9 cellular contexts compared by ENCODE assay signal in genomic region chr15:61621146-61621545, GRCh38.
DNase-seq lines count a peak whose midpoint lies in the region; ATAC-seq, FAIRE-seq and TF ChIP-seq lines count a peak whose summit lies in the region.
"Had no signal": no experiment of that assay in that cellular context is flagged by ENCODE, and none has a peak within 500 bp of the region (broad histone marks: within the 10 kb centered on the region; RNA-seq: fewer than 3 reads in every experiment).

No MANE protein-coding gene starts in this region.

- TF ChIP-seq CTCF in glutamatergic neuron (IDR thresholded peaks at IDR 0.05; ENCODE audit: partially characterized antibody, unreplicated experiment) (peak; percentile 53), tibial nerve (IDR thresholded peaks at IDR 0.05) (peak in 3 of 5 experiments; percentile 8 to 34 (median 21))

- no peaks in the 10 kb centered on the region for H3K27me3 ChIP-seq in tibial nerve

- WGBS in tibial nerve, 2 donors, result 0% methylated on average over 2 of the region's 2 CpGs

- DNase-seq in D341Med (ENCODE audit: low spot score) (peak; percentile 81), HTR-8/SVneo (ENCODE audit: insufficient read length, low spot score) (peak; percentile 3), SHP77 (lab: John Stamatoyannopoulos, UW) (peak; percentile 39 to 64), glutamatergic neuron (peak; percentile 64), tibial nerve (ENCODE audit: low spot score in 2 of 2) (no peak)
- DNase-seq: IMR-90 had no signal

- no peak overlapping the region for H3K4me3 Mint-ChIP-seq in glutamatergic neuron (ENCODE audit: unreplicated experiment)

- no peaks in the 10 kb centered on the region for H3K36me3 Mint-ChIP-seq in glutamatergic neuron (ENCODE audit: unreplicated experiment)

- H3K27ac Mint-ChIP-seq in glutamatergic neuron (ENCODE audit: unreplicated experiment), result no peak overlapping the region

- no peak overlapping the region for H3K4me3 ChIP-seq in tibial nerve

- H3K27ac ChIP-seq in tibial nerve, result no peak overlapping the region

- H3K4me1 ChIP-seq in tibial nerve, result no peaks in the 10 kb centered on the region

- H3K27me3 Mint-ChIP-seq in glutamatergic neuron (ENCODE audit: unreplicated experiment), result no peaks in the 10 kb centered on the region

- ATAC-seq in GM18520 (IDR thresholded peaks at IDR 0.05; ENCODE audit: unreplicated experiment) (no peak), GM18907 (IDR thresholded peaks at IDR 0.05; ENCODE audit: unreplicated experiment) (no peak), HG02885 (IDR thresholded peaks at IDR 0.05; ENCODE audit: poor library complexity, unreplicated experiment) (no peak)

- TF ChIP-seq POLR2A in tibial nerve (IDR thresholded peaks at IDR 0.05), result no peak

- peaks cover 15% of the 10 kb centered on the region for H3K4me1 Mint-ChIP-seq in glutamatergic neuron (ENCODE audit: low read depth, unreplicated experiment)

- H3K36me3 ChIP-seq in tibial nerve, result no peaks in the 10 kb centered on the region

- TF ChIP-seq EP300 in tibial nerve (IDR thresholded peaks at IDR 0.05), result no peak

- FAIRE-seq in HTR-8/SVneo (lab: Jason Lieb, UNC), result no peak

- H3K9me3 ChIP-seq in tibial nerve, result peaks cover 0 to 16% (median 6%) of the 10 kb centered on the region in 4 donors

- no peaks in the 10 kb centered on the region for H3K9me3 Mint-ChIP-seq in glutamatergic neuron (ENCODE audit: unreplicated experiment)

Comparison
In these comparisons a context has a peak if more than half of its experiments do, and no peak if none do; other contexts are left out.
1. DNase-seq: peak in D341Med (single experiment), HTR-8/SVneo (single experiment), SHP77 (2 of 2) and glutamatergic neuron (single experiment); none in tibial nerve (0 of 2).